Comparison of ENCODE assay signal across 1 cellular context in the genomic region with DNA sequence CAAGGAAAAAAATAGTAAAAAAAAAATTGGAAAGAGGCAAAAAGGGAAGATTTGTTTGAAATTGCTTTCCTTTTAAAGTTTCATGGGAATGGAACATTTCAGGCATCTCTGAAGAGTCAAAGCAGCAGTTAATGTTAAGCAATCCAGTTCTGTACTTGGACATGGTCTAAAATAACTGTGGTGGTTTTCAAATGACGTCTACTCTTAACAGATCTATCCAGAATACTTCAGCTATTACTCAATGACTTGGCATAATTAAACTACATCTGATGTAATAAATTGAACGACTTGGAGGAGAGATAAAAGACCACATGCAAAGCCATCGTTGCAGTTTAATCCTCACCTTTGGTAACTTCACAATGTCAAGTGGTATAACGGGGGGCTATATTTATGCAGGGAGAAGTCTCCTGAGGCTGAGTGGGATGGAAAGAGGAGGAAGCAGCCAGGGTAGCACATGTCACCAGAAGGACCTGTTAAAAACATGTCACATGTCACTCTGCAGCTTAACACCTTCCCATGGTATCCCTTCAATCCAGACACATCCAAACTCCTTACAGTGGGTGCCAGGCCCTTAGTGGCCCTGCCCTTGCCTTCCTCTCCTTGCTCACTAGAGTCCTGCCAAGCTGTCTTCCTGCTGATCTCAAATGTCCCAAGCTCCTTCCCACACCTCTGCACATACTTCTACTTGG.
TF ChIP-seq lines count a peak whose summit lies in the region.

No MANE protein-coding gene starts in this region.

TF ChIP-seq in SK-N-SH, 30 proteins besides CTCF, POLR2A, EP300 and RAD21 (continued from another document):
- TF ChIP-seq REST (IDR thresholded peaks at IDR 0.05; ENCODE audit: low read depth, low read length), result no peak
- TF ChIP-seq GATA2 (CRISPR knock-in tag; IDR thresholded peaks at IDR 0.05), result no peak
- TF ChIP-seq, protein P1, sequence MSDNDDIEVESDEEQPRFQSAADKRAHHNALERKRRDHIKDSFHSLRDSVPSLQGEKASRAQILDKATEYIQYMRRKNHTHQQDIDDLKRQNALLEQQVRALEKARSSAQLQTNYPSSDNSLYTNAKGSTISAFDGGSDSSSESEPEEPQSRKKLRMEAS (IDR thresholded peaks at IDR 0.05; ENCODE audit: low read depth), result 0 out of 2 replicates have a peak, but pooled peaks have one; percentile 46
- TF ChIP-seq, protein P2, sequence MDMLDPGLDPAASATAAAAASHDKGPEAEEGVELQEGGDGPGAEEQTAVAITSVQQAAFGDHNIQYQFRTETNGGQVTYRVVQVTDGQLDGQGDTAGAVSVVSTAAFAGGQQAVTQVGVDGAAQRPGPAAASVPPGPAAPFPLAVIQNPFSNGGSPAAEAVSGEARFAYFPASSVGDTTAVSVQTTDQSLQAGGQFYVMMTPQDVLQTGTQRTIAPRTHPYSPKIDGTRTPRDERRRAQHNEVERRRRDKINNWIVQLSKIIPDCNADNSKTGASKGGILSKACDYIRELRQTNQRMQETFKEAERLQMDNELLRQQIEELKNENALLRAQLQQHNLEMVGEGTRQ (IDR thresholded peaks at IDR 0.05; ENCODE audit: borderline replicate concordance, low read depth, low read length), result no peak
- no peak for TF ChIP-seq ZBTB33 (IDR thresholded peaks at IDR 0.05; ENCODE audit: borderline replicate concordance, low read depth)
- TF ChIP-seq NRF1 (IDR thresholded peaks at IDR 0.05; ENCODE audit: low read depth, low read length), result no peak
- TF ChIP-seq NFIC (IDR thresholded peaks at IDR 0.05; ENCODE audit: borderline replicate concordance), result peak; percentile 65
- no peak for TF ChIP-seq IRF3 (IDR thresholded peaks at IDR 0.05; ENCODE audit: low read depth, low read length)
- no peak for TF ChIP-seq RFX5 (IDR thresholded peaks at IDR 0.05; ENCODE audit: low read length)
- no peak for TF ChIP-seq SMC3 (IDR thresholded peaks at IDR 0.05; ENCODE audit: low read depth, low read length)
- TF ChIP-seq FOXM1 (IDR thresholded peaks at IDR 0.05; ENCODE audit: low read depth), result no peak
- no peak for TF ChIP-seq POLR2AphosphoS5 (IDR thresholded peaks at IDR 0.05; ENCODE audit: low read depth, low read length)
- TF ChIP-seq YY1 (IDR thresholded peaks at IDR 0.05; ENCODE audit: low read depth), result no peak
- peak; percentile 70 for TF ChIP-seq TCF12 (IDR thresholded peaks at IDR 0.05)
- TF ChIP-seq SIN3A (IDR thresholded peaks at IDR 0.05; ENCODE audit: borderline replicate concordance, low read depth, low read length), result no peak
- TF ChIP-seq FOSL2 (IDR thresholded peaks at IDR 0.05; ENCODE audit: borderline replicate concordance, low read depth), result peak; percentile 27; the same call in 1 of the 2 replicates
- TF ChIP-seq ELF1 (IDR thresholded peaks at IDR 0.05), result no peak
TF ChIP-seq in SK-N-SH: peak in this region for 7.
